Comparison of ENCODE assay signal across 1 cellular context in genomic region chr4:168843635-168844034, GRCh38.
TF ChIP-seq lines count a peak whose summit lies in the region.

No MANE protein-coding gene starts in this region.

TF ChIP-seq in IMR-90, 13 proteins besides CTCF, POLR2A, EP300 and RAD21 (continued from another document):
- no peak for TF ChIP-seq USF2 (IDR thresholded peaks at IDR 0.05; ENCODE audit: low read depth, low read length)
- TF ChIP-seq CEBPB (IDR thresholded peaks at IDR 0.05; ENCODE audit: low read depth, low read length): no peak
- no peak for TF ChIP-seq ELK1 (IDR thresholded peaks at IDR 0.05; ENCODE audit: borderline replicate concordance, low read depth, low read length)
- no peak for TF ChIP-seq NFE2L2 (IDR thresholded peaks at IDR 0.05; ENCODE audit: low read depth, low read length)
- TF ChIP-seq MAFK (IDR thresholded peaks at IDR 0.05; ENCODE audit: low read depth, low read length): no peak
- TF ChIP-seq RFX5 (IDR thresholded peaks at IDR 0.05; ENCODE audit: low read depth, low read length): no peak
TF ChIP-seq in IMR-90: peak in this region for 0.
